Comparison of ENCODE assay signal across 19 cellular contexts in the genomic region with DNA sequence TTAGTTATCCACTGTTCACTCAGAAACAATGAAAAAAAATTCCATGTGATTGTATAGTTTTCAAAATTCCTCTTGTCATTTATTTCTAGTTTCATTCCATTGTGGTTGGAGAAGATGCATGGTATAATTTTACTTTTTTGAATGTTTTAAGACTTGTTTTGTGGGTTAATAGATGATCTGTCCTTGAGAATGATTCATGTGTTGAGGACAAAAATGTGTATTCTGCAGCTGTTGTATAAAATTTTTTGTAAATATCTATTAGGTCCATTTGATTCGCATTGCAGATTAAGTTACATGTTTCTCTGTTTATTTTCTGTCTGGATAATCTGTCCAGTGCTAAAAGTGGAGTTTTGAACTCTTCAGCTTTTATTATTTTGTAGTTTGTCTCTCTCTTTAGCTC.
A peak's percentile ranks its signal among the peaks of the same experiment; 100 is the strongest.
DNase-seq lines count a peak whose midpoint lies in the region; ATAC-seq, FAIRE-seq and TF ChIP-seq lines count a peak whose summit lies in the region.
"Had no signal": no experiment of that assay in that cellular context is flagged by ENCODE, and none has a peak within 500 bp of the region (broad histone marks: within the 10 kb centered on the region; RNA-seq: fewer than 3 reads in every experiment).

No MANE protein-coding gene starts in this region.

- ATAC-seq in pancreas: no peak
- ATAC-seq in GM18870 (IDR thresholded peaks at IDR 0.05; ENCODE audit: unreplicated experiment): no peak
- no peak for ATAC-seq in HG03354 (IDR thresholded peaks at IDR 0.05; ENCODE audit: poor library complexity, severe bottlenecking, unreplicated experiment)
- ATAC-seq: CD8-positive, alpha-beta T cell; GM12878 had no signal

- no peak overlapping the region for H2AFZ ChIP-seq in endothelial cell of umbilical vein (ENCODE audit: low read depth, low read length)
- H2AFZ ChIP-seq: GM23248 had no signal

- H3K27me3 ChIP-seq in endothelial cell of umbilical vein (ENCODE audit: control insufficient read depth in 2 of 2, insufficient read depth in 2 of 2, low read length in 2 of 2): no peaks in the 10 kb centered on the region
- H3K27me3 ChIP-seq in pancreas: peaks cover 0 to 5% (median 1%) of the 10 kb centered on the region in 4 donors

- FAIRE-seq in endothelial cell of umbilical vein (lab: Jason Lieb, UNC): peak; percentile 28
- peak; percentile 81 for FAIRE-seq in pancreas (lab: Jason Lieb, UNC)
- FAIRE-seq: D721Med, GM12878 had no signal

- H3K27ac ChIP-seq in endothelial cell of umbilical vein (ENCODE audit: insufficient read depth, low read depth, low read length): no peak overlapping the region
- H3K27ac ChIP-seq in pancreas: no peak overlapping the region
- H3K27ac ChIP-seq: BLaER1, C4-2B, GM23248 had no signal

- H3K9me1 ChIP-seq in endothelial cell of umbilical vein (replicated peaks; ENCODE audit: control insufficient read depth, extremely low read depth, insufficient read depth, low read length): no peaks in the 10 kb centered on the region

- POLR2A ChIA-PET in endothelial cell of umbilical vein (lab: Charles Lee): no interaction called here

- intact Hi-C loops in endothelial cell of umbilical vein (cut with micrococcal nuclease): no loop called here
- intact Hi-C loops in pancreas (cut with DNase I): no loop called here

- H3K4me3 ChIP-seq in endothelial cell of umbilical vein (replicated peaks in 1 of 3; ENCODE audit: insufficient read depth in 1 of 3, low read depth in 1 of 3, low read length in 3 of 3): no peak overlapping the region
- no peak overlapping the region for H3K4me3 ChIP-seq in pancreas
- H3K4me3 ChIP-seq: BLaER1, GM12878, GM23248 had no signal

- H3K36me3 ChIP-seq in endothelial cell of umbilical vein (ENCODE audit: control insufficient read depth in 2 of 2, extremely low read depth in 1 of 2, insufficient read depth in 2 of 2, low read length in 2 of 2): no peaks in the 10 kb centered on the region
- H3K36me3 ChIP-seq in pancreas: no peaks in the 10 kb centered on the region
- H3K36me3 ChIP-seq: BLaER1 had no signal

- no peaks in the 10 kb centered on the region for H3K79me2 ChIP-seq in endothelial cell of umbilical vein (ENCODE audit: control insufficient read depth, insufficient read depth, low read length)

- no peak for TF ChIP-seq POLR2A in endothelial cell of umbilical vein (IDR thresholded peaks at IDR 0.05; ENCODE audit: low read depth, low read length)

- no peak overlapping the region for H3K4me2 ChIP-seq in endothelial cell of umbilical vein (ENCODE audit: insufficient read depth, low read length)
- H3K4me2 ChIP-seq: BLaER1 had no signal

- H4K20me1 ChIP-seq in endothelial cell of umbilical vein (replicated peaks; ENCODE audit: control insufficient read depth, extremely low read depth, insufficient read depth, low read length): no peaks in the 10 kb centered on the region
- H4K20me1 ChIP-seq: BLaER1 had no signal

- no peaks in the 10 kb centered on the region for H3K9me3 ChIP-seq in endothelial cell of umbilical vein (replicated peaks; ENCODE audit: control insufficient read depth, insufficient read depth, low read length)
- H3K9me3 ChIP-seq in pancreas: no peaks in the 10 kb centered on the region

- H3K4me1 ChIP-seq in endothelial cell of umbilical vein (ENCODE audit: control insufficient read depth, extremely low read depth, insufficient read depth, low read length) (no peaks in the 10 kb centered on the region), pancreas (no peaks in the 10 kb centered on the region)
- H3K4me1 ChIP-seq: BLaER1 had no signal

- 14 to 39% methylated on average over 1 of the region's 1 CpG for WGBS in pancreas, 2 donors

- BruUV-seq in endothelial cell of umbilical vein (replicated peaks; lab: Mats Ljungman, UMichigan): no TSS peak

- no peak overlapping the region for H3K9ac ChIP-seq in endothelial cell of umbilical vein (replicated peaks; ENCODE audit: extremely low read depth, insufficient read depth, low read length)
- H3K9ac ChIP-seq: BLaER1, GM23248 had no signal

- DNase-seq in LHCN-M2 (ENCODE audit: low read depth) (peak; percentile 65), endothelial cell of umbilical vein (ENCODE audit: low read depth, low spot score) (no peak), pancreas (no peak), NCI-H187 (lab: John Stamatoyannopoulos, UW) (no peak)
- DNase-seq: CD4-positive, CD25-positive, alpha-beta regulatory T cell; CD8-positive, alpha-beta T cell; DMS 273 treated with DMSO at 0.1 percent for 48 hours; DMS79; EL; GDM1; GM23248; H7; HCEC 1CT had no signal

- dilution Hi-C loops in endothelial cell of umbilical vein (cut with MboI; ENCODE audit: extremely low pct_ligation_motif_present, low sequenced_read_pairs): no loop called here

- TF ChIP-seq CTCF in endothelial cell of umbilical vein (IDR thresholded peaks at IDR 0.05; ENCODE audit: extremely low read depth in 1 of 2, insufficient read depth in 1 of 2, low read depth in 1 of 2, low read length in 2 of 2) (no peak), pancreas (IDR thresholded peaks at IDR 0.05) (no peak)

- CTCF ChIA-PET in endothelial cell of umbilical vein (lab: Charles Lee): interaction anchor here (1.0 kb wide), 1 partner anchor 856 kb away, joined by 5 read pairs; no protein-coding TSS in a partner anchor

TF ChIP-seq in endothelial cell of umbilical vein, 7 proteins besides CTCF, POLR2A, EP300 and RAD21:
- no peak for TF ChIP-seq POLR2AphosphoS5 (IDR thresholded peaks at IDR 0.05; ENCODE audit: insufficient read depth, low read depth, low read length)
- TF ChIP-seq FOS (IDR thresholded peaks at IDR 0.05; ENCODE audit: borderline replicate concordance, insufficient read depth, low read length): no peak
- TF ChIP-seq GATA2 (IDR thresholded peaks at IDR 0.05; ENCODE audit: insufficient read depth, insufficient read length, low read depth, low read length): no peak
- TF ChIP-seq, protein P1, sequence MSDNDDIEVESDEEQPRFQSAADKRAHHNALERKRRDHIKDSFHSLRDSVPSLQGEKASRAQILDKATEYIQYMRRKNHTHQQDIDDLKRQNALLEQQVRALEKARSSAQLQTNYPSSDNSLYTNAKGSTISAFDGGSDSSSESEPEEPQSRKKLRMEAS (IDR thresholded peaks at IDR 0.05; ENCODE audit: insufficient read depth, insufficient read length): no peak
- TF ChIP-seq JUN (IDR thresholded peaks at IDR 0.05; ENCODE audit: borderline replicate concordance, insufficient read depth, insufficient read length, low read depth): no peak
- no peak for TF ChIP-seq MYC (IDR thresholded peaks at IDR 0.05; ENCODE audit: low read depth, low read length)
- no peak for TF ChIP-seq EZH2 (IDR thresholded peaks at IDR 0.05; ENCODE audit: borderline replicate concordance, low read depth, low read length, severe bottlenecking)
